Comparison of ENCODE assay signal across 13 cellular contexts in the genomic region with DNA sequence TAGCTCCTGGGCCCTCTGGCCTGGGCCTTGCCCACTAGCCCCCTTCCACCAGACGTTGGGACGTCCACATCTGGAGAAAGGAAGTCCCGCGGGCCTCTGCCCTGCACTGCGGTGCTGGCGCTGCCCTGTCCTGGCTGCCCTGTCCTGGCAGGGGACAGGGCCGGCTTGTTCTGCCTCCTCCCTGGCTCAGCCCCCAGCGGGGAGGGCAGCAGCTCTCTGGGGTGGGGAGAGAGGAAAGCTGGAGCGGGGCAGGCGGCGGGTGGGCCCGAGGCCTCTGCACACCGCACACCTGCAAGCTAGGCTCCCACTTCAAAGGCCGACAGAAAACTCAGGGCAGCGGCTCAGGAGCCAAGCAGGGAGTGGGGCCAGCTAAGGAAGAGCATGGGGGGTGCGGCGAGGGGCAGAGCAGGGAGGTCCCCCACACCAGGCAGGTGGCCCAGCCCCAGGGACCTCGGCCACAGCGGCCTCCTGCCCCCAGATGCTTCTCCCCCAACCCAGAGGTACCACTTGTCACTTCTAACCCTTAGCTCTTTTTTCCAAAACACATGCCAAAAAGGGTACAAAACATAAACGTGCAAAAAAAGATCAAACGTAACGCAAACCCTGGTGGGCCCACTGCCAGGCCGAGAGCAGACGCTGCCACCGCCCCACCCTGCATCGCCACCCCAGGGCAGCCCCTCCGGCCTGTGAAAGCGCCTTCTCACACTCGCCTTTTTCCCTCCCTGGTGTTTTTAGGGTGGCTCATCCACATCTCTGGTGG. TPM values are rescaled to one million over a fixed set of nuclear protein-coding genes. Genes with fewer than 3 reads are reported as not detected.
DNase-seq lines count a peak whose midpoint lies in the region; ATAC-seq and TF ChIP-seq lines count a peak whose summit lies in the region.
"Had no signal": no experiment of that assay in that cellular context is flagged by ENCODE, and none has a peak within 500 bp of the region (broad histone marks: within the 10 kb centered on the region; RNA-seq: fewer than 3 reads in every experiment).

No MANE protein-coding gene starts in this region.

- H3K36me3 ChIP-seq in prostate gland (no peaks in the 10 kb centered on the region), transverse colon (no peaks in the 10 kb centered on the region)

- WGBS in right cardiac atrium = 72% methylated on average over 29 of the region's 29 CpGs
- 43% methylated on average over 28 of the region's 29 CpGs for WGBS in prostate gland
- WGBS in transverse colon (ENCODE audit: low coverage in 1 of 2), 2 donors = 75 to 95% methylated on average over 4 to 27 of the region's 29 CpGs

- in situ Hi-C loops in transverse colon (cut with MboI; ENCODE audit: low pct_ligation_motif_present in 1 of 4, low pct_unique_long_range_greater_than_20kb in 1 of 4, low sequenced_read_pairs in 3 of 4) = no loop called here

- no peaks in the 10 kb centered on the region for H3K27me3 ChIP-seq in right cardiac atrium (ENCODE audit: control insufficient read depth, insufficient read depth)
- H3K27me3 ChIP-seq in prostate gland (replicated peaks; ENCODE audit: insufficient read depth) = no peaks in the 10 kb centered on the region
- H3K27me3 ChIP-seq in transverse colon = no peaks in the 10 kb centered on the region

- H3K4me3 ChIP-seq in right cardiac atrium (ENCODE audit: low read length) = no peak overlapping the region
- H3K4me3 ChIP-seq in prostate gland = no peak overlapping the region
- H3K4me3 ChIP-seq in transverse colon = no peak overlapping the region

- intact Hi-C loops in right cardiac atrium (cut with DNase I) = no loop called here
- intact Hi-C loops in prostate gland (cut with DNase I) = no loop called here
- intact Hi-C loops in transverse colon (cut with DNase I; ENCODE audit: low total_unique reads) = no loop called here

- no peak overlapping the region for H3K4me3 Mint-ChIP-seq in T-helper 17 cell
- H3K4me3 Mint-ChIP-seq: effector memory CD8-positive, alpha-beta T cell; immature natural killer cell had no signal

- H3K4me1 Mint-ChIP-seq in T-helper 17 cell = peaks cover 17% of the 10 kb centered on the region

- H3K4me1 ChIP-seq in right cardiac atrium (ENCODE audit: control insufficient read depth, insufficient read depth, low read length) (no peaks in the 10 kb centered on the region), prostate gland (replicated peaks) (peaks cover 27% of the 10 kb centered on the region), transverse colon (peaks cover 0 to 19% (median 14%) of the 10 kb centered on the region in 4 donors)
- H3K4me1 ChIP-seq: foreskin keratinocyte had no signal

- ATAC-seq in T-helper 17 cell = no peak
- ATAC-seq in right cardiac atrium = no peak
- no peak for ATAC-seq in GM19035 (IDR thresholded peaks at IDR 0.05; ENCODE audit: unreplicated experiment)
- ATAC-seq: effector memory CD8-positive, alpha-beta T cell; foreskin keratinocyte had no signal

- TF ChIP-seq POLR2A in prostate gland (IDR thresholded peaks at IDR 0.05) (no peak), transverse colon (IDR thresholded peaks at IDR 0.05) (no peak)

- no peak overlapping the region for H3K27ac Mint-ChIP-seq in T-helper 17 cell
- H3K27ac Mint-ChIP-seq: immature natural killer cell had no signal

- no peak for TF ChIP-seq EP300 in transverse colon (IDR thresholded peaks at IDR 0.05; ENCODE audit: low read depth)

- peak; percentile 5 for DNase-seq in ELF-1 (ENCODE audit: low read depth, low spot score)
- DNase-seq in T-helper 17 cell = peak in 2 of 3 donors; percentile 2 to 8
- DNase-seq in right cardiac atrium = peak in 2 of 3 donors; percentile 43 to 47
- DNase-seq in prostate gland (ENCODE audit: low spot score) = peak; percentile 4
- no peak for DNase-seq in DMS53 (lab: John Stamatoyannopoulos, UW)
- DNase-seq in NCI-H1436 (lab: John Stamatoyannopoulos, UW) = no peak
- DNase-seq in transverse colon = no peak
- DNase-seq: effector memory CD8-positive, alpha-beta T cell; foreskin keratinocyte; GDM1; immature natural killer cell; NCI-H1105 had no signal

- peaks cover 8% of the 10 kb centered on the region for H3K27me3 Mint-ChIP-seq in T-helper 17 cell

- H3K36me3 Mint-ChIP-seq in T-helper 17 cell (ENCODE audit: low read depth) = no peaks in the 10 kb centered on the region
- H3K36me3 Mint-ChIP-seq: immature natural killer cell had no signal

- no peak for TF ChIP-seq CTCF in prostate gland (IDR thresholded peaks at IDR 0.05)
- TF ChIP-seq CTCF in transverse colon (IDR thresholded peaks at IDR 0.05) = no peak

- H3K27ac ChIP-seq in right cardiac atrium (ENCODE audit: low read length) = no peak overlapping the region
- H3K27ac ChIP-seq in prostate gland = peak overlapping the region; percentile 25 to 38
- H3K27ac ChIP-seq in transverse colon = no peak overlapping the region
- H3K27ac ChIP-seq: foreskin keratinocyte had no signal

- H3K9me3 ChIP-seq in T-helper 17 cell (ENCODE audit: control insufficient read depth, low read length, poor library complexity, severe bottlenecking) = no peaks in the 10 kb centered on the region
- H3K9me3 ChIP-seq in right cardiac atrium (ENCODE audit: control insufficient read depth, low read length) = no peaks in the 10 kb centered on the region
- no peaks in the 10 kb centered on the region for H3K9me3 ChIP-seq in prostate gland
- no peaks in the 10 kb centered on the region for H3K9me3 ChIP-seq in transverse colon

RNA-seq across cellular contexts. Expression of a gene that starts 13.5 kb away (rescaled TPM):
- 10 to 100 TPM; 42.0 to 72.1 TPM for total RNA-seq in T-helper 17 cell
- total RNA-seq in right cardiac atrium = 10 to 100 TPM; 13.8 to 19.2 (median 16.8) TPM
- polyA plus RNA-seq in right cardiac atrium = 6.7 TPM
- total RNA-seq in prostate gland = 100 to 1,000 TPM in 1 of 2 donors, 10 to 100 TPM in 1; 32.0 to 115 TPM
- 10 to 100 TPM in 3 of 4 donors, 1 to 10 TPM in 1; 8.2 to 65.5 (median 30.0) TPM for total RNA-seq in transverse colon
- total RNA-seq: foreskin keratinocyte had no signal
- polyA plus RNA-seq: foreskin keratinocyte had no signal

Comparison
In these comparisons a context has a peak if more than half of its experiments do, and no peak if none do; other contexts are left out.
1. DNase-seq: peak in ELF-1 (single experiment), T-helper 17 cell (2 of 3), right cardiac atrium (2 of 3) and prostate gland (single experiment); none in DMS53 (single experiment), NCI-H1436 (single experiment) and transverse colon (single experiment).
2. H3K27ac ChIP-seq: peak in prostate gland (2 of 2); none in right cardiac atrium (single experiment) and transverse colon (0 of 4).